ENCODE assay signal across 7 cellular contexts in genomic region chr2:203650860-203651613, GRCh38. TPM values are rescaled to one million over a fixed set of nuclear protein-coding genes. Genes with fewer than 3 reads are reported as not detected.
DNase-seq lines count a peak whose midpoint lies in the region; ATAC-seq, FAIRE-seq and TF ChIP-seq lines count a peak whose summit lies in the region.

No MANE protein-coding gene starts in this region.

- no peaks in the 10 kb centered on the region for H3K36me3 Mint-ChIP-seq in naive thymus-derived CD8-positive, alpha-beta T cell

- no peak for TF ChIP-seq POLR2A in endothelial cell of umbilical vein (IDR thresholded peaks at IDR 0.05; ENCODE audit: low read depth, low read length)

- ATAC-seq in Panc1 (peak; percentile 95), HG03196 (IDR thresholded peaks at IDR 0.05; ENCODE audit: unreplicated experiment) (no peak), GM18858 (IDR thresholded peaks at IDR 0.05; ENCODE audit: unreplicated experiment) (no peak)
- ATAC-seq in naive thymus-derived CD8-positive, alpha-beta T cell, result peak; percentile 43 to 53

- POLR2A ChIA-PET in Panc1 (lab: Charles Lee) (interaction anchor here (0.7 kb wide), 1 partner anchor 253 kb away, joined by 4 read pairs; no protein-coding TSS in a partner anchor), endothelial cell of umbilical vein (lab: Charles Lee) (no interaction called here)
- POLR2A ChIA-PET in naive thymus-derived CD8-positive, alpha-beta T cell (lab: Charles Lee), result no interaction called here

- peak; percentile 43 for DNase-seq in GM03348 (ENCODE audit: low spot score)
- DNase-seq in HuH-7 (ENCODE audit: low spot score), result peak; percentile 73
- peak; percentile 57 for DNase-seq in Panc1 (ENCODE audit: low read depth, low spot score)
- DNase-seq in endothelial cell of umbilical vein (ENCODE audit: low read depth, low spot score), result peak; percentile 53
- peak in 1 of 10 donors; percentile 7 for DNase-seq in naive thymus-derived CD8-positive, alpha-beta T cell

- CTCF ChIA-PET in Panc1 (lab: Charles Lee), result interaction anchor here (0.6 kb wide), 1 partner anchor 613 kb away, joined by 5 read pairs; no protein-coding TSS in a partner anchor
- CTCF ChIA-PET in endothelial cell of umbilical vein (lab: Charles Lee), result interaction anchor here (1.2 to 1.5 kb wide), 3 partner anchors 12 to 173 kb away, joined by 3 to 5 read pairs (median 3); no protein-coding TSS in a partner anchor

- peaks cover 0 to 3% (median 0%) of the 10 kb centered on the region in 5 donors for H3K27me3 Mint-ChIP-seq in naive thymus-derived CD8-positive, alpha-beta T cell

- H4K20me1 ChIP-seq in endothelial cell of umbilical vein (replicated peaks; ENCODE audit: control insufficient read depth, extremely low read depth, insufficient read depth, low read length), result no peaks in the 10 kb centered on the region

- intact Hi-C loops in Panc1 (cut with micrococcal nuclease; ENCODE audit: unreplicated experiment), result loop anchor here (1.0 to 10.0 kb wide), 2 partner anchors 164 to 167 kb away; no protein-coding TSS in a partner anchor
- intact Hi-C loops in endothelial cell of umbilical vein (cut with micrococcal nuclease), result loop anchor here (5.0 to 10.0 kb wide), 3 partner anchors 164 to 1079 kb away; no protein-coding TSS in a partner anchor

- H3K4me3 ChIP-seq in Panc1 (ENCODE audit: low read depth in 2 of 2, low read length in 2 of 2), result no peak overlapping the region
- no peak overlapping the region for H3K4me3 ChIP-seq in endothelial cell of umbilical vein (replicated peaks in 1 of 3; ENCODE audit: insufficient read depth in 1 of 3, low read depth in 1 of 3, low read length in 3 of 3)

- H3K9me3 ChIP-seq in Panc1 (ENCODE audit: control insufficient read depth, insufficient read depth, low read depth, low read length) (no peaks in the 10 kb centered on the region), endothelial cell of umbilical vein (replicated peaks; ENCODE audit: control insufficient read depth, insufficient read depth, low read length) (no peaks in the 10 kb centered on the region)

- no peak overlapping the region for H3K4me3 Mint-ChIP-seq in naive thymus-derived CD8-positive, alpha-beta T cell

- H3K4me1 ChIP-seq in Panc1 (ENCODE audit: control insufficient read depth, insufficient read depth, low read length), result peaks cover 14% of the 10 kb centered on the region; the same call in 1 of the 2 replicates
- no peaks in the 10 kb centered on the region for H3K4me1 ChIP-seq in endothelial cell of umbilical vein (ENCODE audit: control insufficient read depth, extremely low read depth, insufficient read depth, low read length)

- H3K9me1 ChIP-seq in endothelial cell of umbilical vein (replicated peaks; ENCODE audit: control insufficient read depth, extremely low read depth, insufficient read depth, low read length), result no peaks in the 10 kb centered on the region

- no peaks in the 10 kb centered on the region for H3K9me3 Mint-ChIP-seq in naive thymus-derived CD8-positive, alpha-beta T cell

- H3K4me2 ChIP-seq in endothelial cell of umbilical vein (ENCODE audit: insufficient read depth, low read length), result no peak overlapping the region

- BruUV-seq in Panc1 (replicated peaks; lab: Mats Ljungman, UMichigan) (no TSS peak), endothelial cell of umbilical vein (replicated peaks; lab: Mats Ljungman, UMichigan) (no TSS peak)

- no peak; the same call in 1 of the 2 replicates for TF ChIP-seq CTCF in Panc1 (IDR thresholded peaks at IDR 0.05)
- TF ChIP-seq CTCF in endothelial cell of umbilical vein (IDR thresholded peaks at IDR 0.05; ENCODE audit: extremely low read depth in 1 of 2, insufficient read depth in 1 of 2, low read depth in 1 of 2, low read length in 2 of 2), result peak in 1 of 2 donors; percentile 4

- in situ Hi-C loops in Panc1 (cut with HindIII; ENCODE audit: low pct_unique_long_range_greater_than_20kb, low sequenced_read_pairs), result no loop called here

- H3K27ac ChIP-seq in Panc1 (ENCODE audit: low read length), result no peak overlapping the region
- H3K27ac ChIP-seq in endothelial cell of umbilical vein (ENCODE audit: insufficient read depth, low read depth, low read length), result no peak overlapping the region

- no peaks in the 10 kb centered on the region for H3K79me2 ChIP-seq in endothelial cell of umbilical vein (ENCODE audit: control insufficient read depth, insufficient read depth, low read length)

- H3K36me3 ChIP-seq in Panc1 (ENCODE audit: control insufficient read depth, insufficient read depth, low read length) (no peaks in the 10 kb centered on the region), endothelial cell of umbilical vein (ENCODE audit: control insufficient read depth in 2 of 2, extremely low read depth in 1 of 2, insufficient read depth in 2 of 2, low read length in 2 of 2) (no peaks in the 10 kb centered on the region)

- H3K27ac Mint-ChIP-seq in naive thymus-derived CD8-positive, alpha-beta T cell, result peak overlapping the region in 3 of 10 donors; percentile 13 to 87 (median 73)

- FAIRE-seq in endothelial cell of umbilical vein (lab: Jason Lieb, UNC), result peak; percentile 73

- H3K27me3 ChIP-seq in Panc1 (ENCODE audit: control insufficient read depth, insufficient read depth, low read length) (no peaks in the 10 kb centered on the region), endothelial cell of umbilical vein (ENCODE audit: control insufficient read depth in 2 of 2, insufficient read depth in 2 of 2, low read length in 2 of 2) (no peaks in the 10 kb centered on the region)

- H3K9ac ChIP-seq in endothelial cell of umbilical vein (replicated peaks; ENCODE audit: extremely low read depth, insufficient read depth, low read length), result no peak overlapping the region

- H2AFZ ChIP-seq in endothelial cell of umbilical vein (ENCODE audit: low read depth, low read length), result no peak overlapping the region

- peaks cover 8 to 31% (median 20%) of the 10 kb centered on the region in 4 donors for H3K4me1 Mint-ChIP-seq in naive thymus-derived CD8-positive, alpha-beta T cell

- dilution Hi-C loops in endothelial cell of umbilical vein (cut with MboI; ENCODE audit: extremely low pct_ligation_motif_present, low sequenced_read_pairs), result no loop called here

TF ChIP-seq in endothelial cell of umbilical vein, 7 proteins besides CTCF, POLR2A, EP300 and RAD21:
- TF ChIP-seq POLR2AphosphoS5 (IDR thresholded peaks at IDR 0.05; ENCODE audit: insufficient read depth, low read depth, low read length) (no peak), MAX (IDR thresholded peaks at IDR 0.05; ENCODE audit: insufficient read depth, insufficient read length) (no peak), GATA2 (IDR thresholded peaks at IDR 0.05; ENCODE audit: insufficient read depth, insufficient read length, low read depth, low read length) (no peak), MYC (IDR thresholded peaks at IDR 0.05; ENCODE audit: low read depth, low read length) (no peak), JUN (IDR thresholded peaks at IDR 0.05; ENCODE audit: borderline replicate concordance, insufficient read depth, insufficient read length, low read depth) (no peak), FOS (IDR thresholded peaks at IDR 0.05; ENCODE audit: borderline replicate concordance, insufficient read depth, low read length) (no peak), EZH2 (IDR thresholded peaks at IDR 0.05; ENCODE audit: borderline replicate concordance, low read depth, low read length, severe bottlenecking) (no peak)

RNA-seq across cellular contexts. Expression of gene CD28, which starts 55.4 kb away (rescaled TPM):
- total RNA-seq in Panc1 (2021; ENCODE audit: unreplicated experiment) (0.21 TPM), endothelial cell of umbilical vein (0.15 TPM in 1 of 2 replicates, not detected in the other)
- polyA plus RNA-seq in Panc1 (2012; ENCODE audit: insufficient read length), result not detected
- not detected in 2 replicates for polyA plus RNA-seq in endothelial cell of umbilical vein
- polyA plus RNA-seq in endothelial cell of umbilical vein (2011; cell fraction: cytosol; rRNA removed), result not detected in 2 replicates
- polyA plus RNA-seq in endothelial cell of umbilical vein (2011; cell fraction: nucleus; rRNA removed), result not detected in 2 replicates
- polyA plus RNA-seq in endothelial cell of umbilical vein (2012), result not detected in 2 replicates
- 0.04 TPM in 1 of 2 replicates, not detected in the other for polyA minus RNA-seq in endothelial cell of umbilical vein
- not detected for polyA minus RNA-seq in endothelial cell of umbilical vein (2011; cell fraction: cytosol; rRNA and poly(A)+ RNA removed)
- polyA minus RNA-seq in endothelial cell of umbilical vein (2011; cell fraction: nucleus; rRNA and poly(A)+ RNA removed), result not detected in 2 replicates
- total RNA-seq in naive thymus-derived CD8-positive, alpha-beta T cell, result 100 to 1,000 TPM; 128 to 133 TPM
- 10 to 100 TPM; 15.8 to 32.0 (median 29.3) TPM for polyA plus RNA-seq in naive thymus-derived CD8-positive, alpha-beta T cell

Comparison
In these comparisons a context has a peak if more than half of its experiments do, and no peak if none do; other contexts are left out.
1. ATAC-seq: peak in Panc1 (single experiment) and naive thymus-derived CD8-positive, alpha-beta T cell (2 of 2); none in HG03196 (single experiment) and GM18858 (single experiment).
2. RNA of gene CD28, which starts 55.4 kb away (total RNA-seq): 128 to 133 TPM in naive thymus-derived CD8-positive, alpha-beta T cell; 0.21 TPM in Panc1 (single experiment) and 0.15 TPM in endothelial cell of umbilical vein; every median in the first group is over 100 times any median in the second.